ENCODE assay signal across 8 cellular contexts in genomic region chr3:149009732-149010131, GRCh38. TPM values are rescaled to one million over a fixed set of nuclear protein-coding genes. Genes with fewer than 3 reads are reported as not detected.
DNase-seq lines count a peak whose midpoint lies in the region; ATAC-seq and TF ChIP-seq lines count a peak whose summit lies in the region.

No MANE protein-coding gene starts in this region.

- H3K9me3 Mint-ChIP-seq in glutamatergic neuron (ENCODE audit: unreplicated experiment) = no peaks in the 10 kb centered on the region

- no peak overlapping the region for H3K27ac Mint-ChIP-seq in glutamatergic neuron (ENCODE audit: unreplicated experiment)

- H3K27me3 Mint-ChIP-seq in glutamatergic neuron (ENCODE audit: unreplicated experiment) = no peaks in the 10 kb centered on the region

- no peak for TF ChIP-seq CTCF in glutamatergic neuron (IDR thresholded peaks at IDR 0.05; ENCODE audit: partially characterized antibody, unreplicated experiment)

- H3K4me3 Mint-ChIP-seq in glutamatergic neuron (ENCODE audit: unreplicated experiment) = no peak overlapping the region

- ATAC-seq in GM18498 (IDR thresholded peaks at IDR 0.05; ENCODE audit: unreplicated experiment) = peak; percentile 68
- peak; percentile 84 for ATAC-seq in GM21576 (IDR thresholded peaks at IDR 0.05; ENCODE audit: unreplicated experiment)
- no peak for ATAC-seq in GM19328 (IDR thresholded peaks at IDR 0.05; ENCODE audit: unreplicated experiment)

- peak; percentile 45 for DNase-seq in M059J (ENCODE audit: low read depth)
- DNase-seq in iris pigment epithelial cell (ENCODE audit: low read depth) = peak; percentile 68
- no peak for DNase-seq in glutamatergic neuron
- no peak for DNase-seq in cortex of kidney (lab: John Stamatoyannopoulos, UW)
- no peak for DNase-seq in NCI-H2029 treated with DMSO at 0.1 percent for 48 hours (lab: John Stamatoyannopoulos, UW)

- H3K4me1 Mint-ChIP-seq in glutamatergic neuron (ENCODE audit: low read depth, unreplicated experiment) = peaks cover 2% of the 10 kb centered on the region

- no peaks in the 10 kb centered on the region for H3K36me3 Mint-ChIP-seq in glutamatergic neuron (ENCODE audit: unreplicated experiment)

RNA-seq across cellular contexts. Expression of gene GYG1, which starts 18.4 kb away (rescaled TPM):
- 30.8 and 53.6 TPM in 2 replicates for total RNA-seq in M059J (2014; rRNA removed; shearing (Covaris generic))
- 27.3 TPM for total RNA-seq in glutamatergic neuron (ENCODE audit: unreplicated experiment)

Comparison
In these comparisons a context has a peak if more than half of its experiments do, and no peak if none do; other contexts are left out.
1. DNase-seq: peak in M059J (single experiment) and iris pigment epithelial cell (single experiment); none in glutamatergic neuron (single experiment), cortex of kidney (single experiment) and NCI-H2029 treated with DMSO at 0.1 percent for 48 hours (single experiment).